ENCODE assay signal across 25 cellular contexts in the genomic region with DNA sequence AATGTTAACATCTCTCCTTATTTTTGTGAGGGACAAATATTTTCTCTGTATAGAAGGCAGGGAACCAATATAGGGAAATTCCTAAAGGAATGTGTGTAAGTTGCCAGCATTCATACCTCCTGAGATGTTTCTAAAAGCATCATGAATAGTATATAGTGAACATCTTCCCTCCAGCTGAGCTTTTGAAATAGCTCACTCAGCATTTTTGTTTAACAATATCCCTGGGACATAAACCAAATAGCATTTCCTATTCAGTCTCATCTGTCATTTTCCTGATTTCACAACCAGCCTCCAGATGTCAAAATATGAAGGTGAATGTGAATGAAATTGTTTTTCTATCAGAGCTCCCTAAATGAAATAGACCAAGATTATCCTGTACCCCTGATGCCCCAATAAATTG.
"Had no signal": no experiment of that assay in that cellular context is flagged by ENCODE, and none has a peak within 500 bp of the region (broad histone marks: within the 10 kb centered on the region; RNA-seq: fewer than 3 reads in every experiment).

No MANE protein-coding gene starts in this region.

- ATAC-seq: activated CD4-positive, CD25-positive, alpha-beta regulatory T cell treated with anti-CD3 and anti-CD28 coated beads, Interleukin-2, amount 50 U/mL, for 24 hours; activated T-cell treated with anti-CD3 and anti-CD28 coated beads, Interleukin-2, amount 50 U/mL, for 72 hours; gastroesophageal sphincter; heart left ventricle; left colon; right cardiac atrium; stimulated activated naive CD8-positive, alpha-beta T cell treated with anti-CD3 and anti-CD28 coated beads, Interleukin-15, Interleukin-2, amounts not matched to agents 100 U/mL and 50 U/mL, for 24 hours had no signal

- H3K27me3 ChIP-seq: breast epithelium, colonic mucosa, esophagus squamous epithelium, gastroesophageal sphincter, heart left ventricle, upper lobe of left lung had no signal

- DNase-seq: activated CD4-positive, alpha-beta memory T cell treated with anti-CD3 and anti-CD28 coated beads, Interleukin-2, amount 10 ng/mL, durations not matched to agents 7 days and 5 days; activated CD4-positive, alpha-beta T cell treated with anti-CD3 and anti-CD28 coated beads, Interleukin-2, amount 10 ng/mL, durations not matched to agents 24 days and 14 days; activated effector memory CD4-positive, alpha-beta T cell treated with Interleukin-2 at 50 U/mL for 16 hours; activated naive CD4-positive, alpha-beta T cell treated with anti-CD3 and anti-CD28 coated beads for 36 hours; activated naive CD8-positive, alpha-beta T cell treated with anti-CD3 and anti-CD28 coated beads, Interleukin-2, amount 10 ng/mL, durations not matched to agents 7 days and 5 days; activated T-cell treated with anti-CD3 and anti-CD28 coated beads, Interleukin-2, amount 50 U/mL, for 72 hours; amniotic stem cell; colonic mucosa; endodermal cell; esophagus squamous epithelium; heart left ventricle; left colon; mesenchymal stem cell; nephron progenitor cell; nucleus accumbens; right cardiac atrium; stimulated activated CD4-positive, alpha-beta T cell treated with anti-CD3 and anti-CD28 coated beads, Interleukin-12 subunit alpha, Interleukin-12 subunit beta, amount 100 ng/mL, for 4 hours; stimulated activated CD4-positive, alpha-beta T cell treated with anti-CD3 and anti-CD28 coated beads, Interleukin-4, amount 100 ng/mL, for 4 hours; stimulated activated naive CD8-positive, alpha-beta T cell treated with anti-CD3 and anti-CD28 coated beads, Interleukin-15, Interleukin-2, amounts not matched to agents 100 U/mL and 50 U/mL, for 24 hours; upper lobe of left lung had no signal

- H3K9ac ChIP-seq: parathyroid adenoma had no signal

- H3K27ac ChIP-seq: breast epithelium, colonic mucosa, esophagus squamous epithelium, gastroesophageal sphincter, heart left ventricle, parathyroid adenoma, upper lobe of left lung had no signal

- H3K4me1 ChIP-seq: breast epithelium, colonic mucosa, esophagus squamous epithelium, gastroesophageal sphincter, parathyroid adenoma, upper lobe of left lung had no signal

- H3K4me3 ChIP-seq: breast epithelium, colonic mucosa, esophagus squamous epithelium, gastroesophageal sphincter, heart left ventricle, upper lobe of left lung had no signal

- H3K9me3 ChIP-seq: colonic mucosa, esophagus squamous epithelium, gastroesophageal sphincter, upper lobe of left lung had no signal

- H3K36me3 ChIP-seq: breast epithelium, colonic mucosa, esophagus squamous epithelium, gastroesophageal sphincter, heart left ventricle, upper lobe of left lung had no signal

- H2AFZ ChIP-seq: parathyroid adenoma had no signal

- FAIRE-seq: keratinocyte had no signal
